8 cellular contexts compared by ENCODE assay signal in the genomic region with DNA sequence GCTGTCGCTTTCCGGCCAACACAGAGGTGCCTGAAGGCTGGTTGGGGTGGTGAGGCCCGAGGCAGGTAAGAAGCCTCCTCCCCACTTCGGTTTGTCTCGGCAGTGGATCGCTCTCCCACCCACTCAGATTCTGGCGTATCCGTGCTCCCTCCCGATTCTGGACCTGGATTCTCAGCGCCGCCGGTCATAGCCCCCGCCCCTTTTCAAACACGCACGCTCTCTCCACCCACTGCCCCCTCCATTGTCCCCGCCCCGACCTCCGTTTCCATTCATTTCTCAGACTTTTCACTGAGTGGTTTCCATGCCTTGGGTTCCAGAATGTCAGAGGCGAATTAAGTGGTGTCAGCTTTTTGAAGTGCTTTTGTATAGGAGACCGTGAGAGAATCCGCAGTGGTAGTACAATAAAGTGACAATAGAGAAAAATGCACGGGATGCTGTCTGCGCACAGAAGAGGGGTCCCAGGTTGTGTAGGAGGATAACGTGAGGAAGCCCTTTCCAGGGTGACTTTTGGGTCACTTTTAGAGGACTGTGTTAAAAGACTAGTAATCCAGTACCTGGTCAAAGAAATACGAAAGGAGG. TPM values are rescaled to one million over a fixed set of nuclear protein-coding genes. Genes with fewer than 3 reads are reported as not detected.
DNase-seq lines count a peak whose midpoint lies in the region; ATAC-seq and TF ChIP-seq lines count a peak whose summit lies in the region.

A gene (plus strand): TSS at position 4 of the 579 bp plus-strand sequence. CDS start 21,221 bp downstream, outside the sequence.

- peak within 1 kb of the TSS; percentile 96 for H2AFZ ChIP-seq in neuronal stem cell (ENCODE audit: low read length)

- H3K4ac ChIP-seq in neuronal stem cell (ENCODE audit: low read length) = peak within 1 kb of the TSS; percentile 60

- H3K9me3 Mint-ChIP-seq in T-cell = no peaks in the 10 kb centered on the region

- H3K4me1 Mint-ChIP-seq in T-cell = peaks cover 36 to 48% (median 40%) of the 10 kb centered on the region in 3 donors

- H3K36me3 ChIP-seq in esophagus squamous epithelium (no peaks in the 10 kb centered on the region), neuronal stem cell (replicated peaks in 1 of 2; ENCODE audit: control insufficient read depth in 2 of 2, insufficient read depth in 2 of 2, low read length in 2 of 2) (no peaks in the 10 kb centered on the region)

- intact Hi-C loops in esophagus squamous epithelium (cut with DNase I) = no loop called here

- peak within 1 kb of the TSS; percentile 96 to 99 for H3K27ac Mint-ChIP-seq in T-cell

- ATAC-seq in HG02973 (IDR thresholded peaks at IDR 0.05; ENCODE audit: unreplicated experiment) = peak; percentile 28
- peak; percentile 45 to 61 (median 50) for ATAC-seq in T-cell (replicated peaks in 1 of 4)

- H3K4me2 ChIP-seq in neuronal stem cell (ENCODE audit: insufficient read depth, low read length, poor library complexity, severe bottlenecking) = peak within 1 kb of the TSS; percentile 96

- H3K27ac ChIP-seq in 22Rv1 (peak within 1 kb of the TSS; percentile 88), esophagus squamous epithelium (peak within 1 kb of the TSS; percentile 95 to 99 (median 98)), neuronal stem cell (replicated peaks; ENCODE audit: low read length) (peak within 1 kb of the TSS; percentile 100)

- H3K14ac ChIP-seq in neuronal stem cell (ENCODE audit: low read length) = peak within 1 kb of the TSS; percentile 95

- H3K23ac ChIP-seq in neuronal stem cell (ENCODE audit: low read depth, low read length, poor library complexity) = peak within 1 kb of the TSS; percentile 98

- peak within 1 kb of the TSS; percentile 98 for H2BK5ac ChIP-seq in neuronal stem cell (ENCODE audit: low read length)

- TF ChIP-seq CTCF in 22Rv1 (IDR thresholded peaks at IDR 0.05) = no peak
- TF ChIP-seq CTCF in GM12864 (IDR thresholded peaks at IDR 0.05; ENCODE audit: low read depth, low read length, missing control alignments) = no peak
- peak in 1 of 6 experiments; percentile 3 for TF ChIP-seq CTCF in esophagus squamous epithelium (IDR thresholded peaks at IDR 0.05)

- in situ Hi-C loops in ACHN (cut with HindIII; ENCODE audit: low pct_ligation_motif_present, low pct_unique_long_range_greater_than_20kb, low sequenced_read_pairs) = no loop called here

- H3K9me3 ChIP-seq in esophagus squamous epithelium (no peaks in the 10 kb centered on the region), neuronal stem cell (replicated peaks in 1 of 2; ENCODE audit: control insufficient read depth in 2 of 2, insufficient read depth in 1 of 2, low read depth in 1 of 2, low read length in 2 of 2) (no peaks in the 10 kb centered on the region)

- CTCF ChIA-PET in T-cell (lab: Charles Lee) = interaction anchor here (0.6 to 0.7 kb wide), 2 partner anchors 44 to 115 kb away, joined by 3 to 8 read pairs; no protein-coding TSS in a partner anchor

- DNase-seq in GM12864 (ENCODE audit: low read depth) (no peak), T-cell (no peak), esophagus squamous epithelium (lab: John Stamatoyannopoulos, UW) (peak; percentile 76), neuronal stem cell (ENCODE audit: low spot score) (no peak), cerebellar nuclear complex (lab: John Stamatoyannopoulos, UW) (no peak), ACHN (no peak)

- TF ChIP-seq POLR2A in esophagus squamous epithelium (IDR thresholded peaks at IDR 0.05) = no peak

- H4K8ac ChIP-seq in neuronal stem cell (ENCODE audit: low read depth, low read length) = peak within 1 kb of the TSS; percentile 58

- H2BK15ac ChIP-seq in neuronal stem cell (ENCODE audit: low read length) = peak within 1 kb of the TSS; percentile 71

- H3K79me1 ChIP-seq in neuronal stem cell (ENCODE audit: low read depth, low read length) = no peaks in the 10 kb centered on the region

- no peaks in the 10 kb centered on the region for H3K36me3 Mint-ChIP-seq in T-cell

- H3K4me3 ChIP-seq in GM12864 (ENCODE audit: low read depth, low read length) (peak within 1 kb of the TSS; percentile 98), esophagus squamous epithelium (peak within 1 kb of the TSS; percentile 82 to 94 (median 92)), neuronal stem cell (ENCODE audit: low read length in 2 of 2) (peak within 1 kb of the TSS; percentile 91 to 100)

- 1 to 2% methylated on average over 24 to 25 of the region's 25 CpGs for WGBS in esophagus squamous epithelium, 2 donors
- no CpG with 5 or more reads among the region's 25 CpGs for WGBS in neuronal stem cell (ENCODE audit: extremely low coverage in 2 of 2, insufficient read length in 2 of 2, insufficient replicate concordance in 1 of 2), 2 donors

- peak within 1 kb of the TSS; percentile 100 for H3K18ac ChIP-seq in neuronal stem cell (ENCODE audit: low read length)

- no peaks in the 10 kb centered on the region for H3K27me3 Mint-ChIP-seq in T-cell

- peak within 1 kb of the TSS; percentile 95 for H3K9ac ChIP-seq in neuronal stem cell (ENCODE audit: low read depth, low read length, poor library complexity)

- peaks cover 7 to 43% (median 12%) of the 10 kb centered on the region in 3 donors for H3K4me1 ChIP-seq in esophagus squamous epithelium
- peaks cover 0 to 4% of the 10 kb centered on the region in 2 donors for H3K4me1 ChIP-seq in neuronal stem cell (ENCODE audit: control insufficient read depth in 2 of 2, insufficient read depth in 1 of 2, low read depth in 1 of 2, low read length in 2 of 2)

- POLR2A ChIA-PET in T-cell (lab: Charles Lee) = interaction anchor here in 1 of 2 donors (0.5 kb wide), 1 partner anchor 375 kb away, joined by 3 read pairs; no protein-coding TSS in a partner anchor

- no peaks in the 10 kb centered on the region for H3K27me3 ChIP-seq in esophagus squamous epithelium
- no peaks in the 10 kb centered on the region for H3K27me3 ChIP-seq in neuronal stem cell (ENCODE audit: control insufficient read depth in 3 of 3, insufficient read depth in 3 of 3, low read depth in 1 of 3, low read length in 3 of 3)

- peak within 1 kb of the TSS; percentile 92 to 96 (median 95) for H3K4me3 Mint-ChIP-seq in T-cell

- H2AK5ac ChIP-seq in neuronal stem cell (ENCODE audit: low read depth, low read length) = no peak within 1 kb of the TSS

- no peak within 1 kb of the TSS for H2BK120ac ChIP-seq in neuronal stem cell (ENCODE audit: low read depth, low read length)

- H2BK12ac ChIP-seq in neuronal stem cell (ENCODE audit: low read length) = peak within 1 kb of the TSS; percentile 18

- H4K91ac ChIP-seq in neuronal stem cell (ENCODE audit: low read depth, low read length, poor library complexity) = no peak within 1 kb of the TSS

RNA-seq across cellular contexts. Expression of the gene that starts here (rescaled TPM):
- 1 to 10 TPM in 4 of 5 donors, under 1 TPM in 1; 0.40 to 1.9 (median 1.3) TPM for total RNA-seq in T-cell
- 1 to 10 TPM; 1.5 to 2.8 (median 1.8) TPM for total RNA-seq in esophagus squamous epithelium
- 5.2 TPM for polyA plus RNA-seq in neuronal stem cell (2013, experiment 1 of 2)
- polyA plus RNA-seq in neuronal stem cell (2013, experiment 2 of 2) = 5.2 TPM
